In the genomic region with DNA sequence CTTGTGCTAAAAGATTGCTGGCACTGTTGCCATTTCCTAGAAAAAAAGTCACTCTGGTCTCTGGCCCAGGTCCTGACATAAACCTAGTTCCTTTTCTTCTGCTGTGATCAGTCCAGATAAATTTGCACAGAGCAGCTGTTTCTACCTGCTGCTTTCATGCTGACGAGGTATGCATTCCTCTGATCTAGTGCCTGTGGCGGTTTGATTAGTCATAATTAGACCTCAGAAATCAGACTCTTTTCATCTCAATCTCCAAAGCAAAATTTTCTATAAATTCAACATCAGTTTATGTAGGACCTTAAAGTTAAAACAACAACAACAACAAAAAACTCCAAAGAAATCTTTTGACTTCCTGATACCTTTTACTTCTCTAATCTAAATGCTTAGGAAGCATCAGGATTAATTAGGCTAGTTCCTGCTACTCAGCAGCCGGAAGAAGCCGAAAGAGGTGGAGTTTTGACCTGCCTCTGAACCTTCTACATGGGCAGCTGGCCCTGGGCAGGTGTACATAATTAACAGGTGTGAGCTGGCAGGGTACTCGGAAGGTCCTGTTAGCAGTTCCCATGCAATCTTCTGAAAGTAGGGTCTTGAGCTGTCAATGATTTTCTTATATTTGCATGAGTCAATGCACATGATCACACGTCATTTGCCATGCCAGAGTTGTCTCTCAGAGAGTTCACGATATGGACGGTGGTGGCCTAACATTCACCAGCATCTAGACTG, we compare ENCODE assay signal across 8 cellular contexts.
DNase-seq lines count a peak whose midpoint lies in the region; ATAC-seq, FAIRE-seq and TF ChIP-seq lines count a peak whose summit lies in the region.

No MANE protein-coding gene starts in this region.

- H3K27me3 Mint-ChIP-seq in astrocyte (ENCODE audit: low read depth, unreplicated experiment): no peaks in the 10 kb centered on the region

- TF ChIP-seq CTCF in astrocyte (IDR thresholded peaks at IDR 0.05; ENCODE audit: insufficient read depth, low read depth, low read length): no peak

- no peak overlapping the region for H3K4me3 ChIP-seq in astrocyte (ENCODE audit: insufficient read depth, low read depth, low read length)

- H3K9ac ChIP-seq in astrocyte (ENCODE audit: low read length): no peak overlapping the region

- H3K36me3 ChIP-seq in astrocyte (ENCODE audit: insufficient read depth, low read length): no peaks in the 10 kb centered on the region

- H3K4me1 Mint-ChIP-seq in astrocyte (ENCODE audit: low read depth, unreplicated experiment): peaks cover 10% of the 10 kb centered on the region

- H2AFZ ChIP-seq in astrocyte (ENCODE audit: low read depth, low read length): no peak overlapping the region

- no peak overlapping the region for H3K27ac ChIP-seq in astrocyte (ENCODE audit: low read depth, low read length)

- ATAC-seq in GM19372 (IDR thresholded peaks at IDR 0.05; ENCODE audit: low read depth, unreplicated experiment): peak; percentile 63
- peak; percentile 73 for ATAC-seq in HG03457 (IDR thresholded peaks at IDR 0.05; ENCODE audit: unreplicated experiment)
- no peak for ATAC-seq in HG03025 (IDR thresholded peaks at IDR 0.05; ENCODE audit: low FRiP score, unreplicated experiment)

- no peak for FAIRE-seq in astrocyte (lab: Jason Lieb, UNC)

- H3K4me3 Mint-ChIP-seq in astrocyte (ENCODE audit: unreplicated experiment): no peak overlapping the region

- H3K27me3 ChIP-seq in astrocyte (ENCODE audit: insufficient read depth, low read length): no peaks in the 10 kb centered on the region

- no peaks in the 10 kb centered on the region for H3K9me3 Mint-ChIP-seq in astrocyte (ENCODE audit: unreplicated experiment)

- no peaks in the 10 kb centered on the region for H3K9me3 ChIP-seq in astrocyte (ENCODE audit: insufficient read depth, low read depth, low read length)

- no peaks in the 10 kb centered on the region for H3K36me3 Mint-ChIP-seq in astrocyte (ENCODE audit: low read depth, unreplicated experiment)

- no peaks in the 10 kb centered on the region for H3K79me2 ChIP-seq in astrocyte (ENCODE audit: insufficient read depth, low read length)

- no peaks in the 10 kb centered on the region for H4K20me1 ChIP-seq in astrocyte (ENCODE audit: insufficient read depth, low read length)

- no peak overlapping the region for H3K4me2 ChIP-seq in astrocyte (ENCODE audit: low read length)

- DNase-seq in Caki2 (ENCODE audit: low read depth) (peak; percentile 71), astrocyte (ENCODE audit: low read depth) (peak; percentile 54), NOMO-1 treated with DMSO at 0.1 percent for 48 hours (lab: John Stamatoyannopoulos, UW; ENCODE audit: unreplicated experiment) (no peak), retina (no peak), cerebellar nuclear complex (lab: John Stamatoyannopoulos, UW) (no peak)

- no peak overlapping the region for H3K27ac Mint-ChIP-seq in astrocyte (ENCODE audit: unreplicated experiment)

- peaks cover 8% of the 10 kb centered on the region for H3K4me1 ChIP-seq in astrocyte (ENCODE audit: insufficient read depth, low read length)

- in situ Hi-C loops in Caki2 (cut with HindIII; ENCODE audit: low pct_unique_long_range_greater_than_20kb, low sequenced_read_pairs): no loop called here

Comparison
In these comparisons a context has a peak if more than half of its experiments do, and no peak if none do; other contexts are left out.
1. DNase-seq: peak in Caki2 (single experiment) and astrocyte (single experiment); none in NOMO-1 treated with DMSO at 0.1 percent for 48 hours (single experiment), retina (single experiment) and cerebellar nuclear complex (0 of 2).